Comparison of ENCODE assay signal across 16 cellular contexts in genomic region chr17:65235284-65235683, GRCh38.
DNase-seq lines count a peak whose midpoint lies in the region; ATAC-seq lines count a peak whose summit lies in the region.
"Had no signal": no experiment of that assay in that cellular context is flagged by ENCODE, and none has a peak within 500 bp of the region (broad histone marks: within the 10 kb centered on the region; RNA-seq: fewer than 3 reads in every experiment).

No MANE protein-coding gene starts in this region.

- H3K4me1 Mint-ChIP-seq in activated T-cell treated with anti-CD3 and anti-CD28 coated beads, Interleukin-2, amount 50 U/mL, for 4 hours (ENCODE audit: low read depth): peaks cover 3% of the 10 kb centered on the region
- H3K4me1 Mint-ChIP-seq in activated T-helper 17 cell treated with anti-CD3 and anti-CD28 coated beads, Interleukin-2, amount 50 U/mL, for 72 hours: peaks cover 1% of the 10 kb centered on the region

- H3K27ac Mint-ChIP-seq in activated T-helper 17 cell treated with anti-CD3 and anti-CD28 coated beads, Interleukin-2, amount 50 U/mL, for 72 hours: no peak overlapping the region
- H3K27ac Mint-ChIP-seq: CD8-positive, alpha-beta T cell had no signal

- H3K36me3 Mint-ChIP-seq in activated T-cell treated with anti-CD3 and anti-CD28 coated beads, Interleukin-2, amount 50 U/mL, for 4 hours (ENCODE audit: insufficient read depth): no peaks in the 10 kb centered on the region
- H3K36me3 Mint-ChIP-seq in activated T-helper 17 cell treated with anti-CD3 and anti-CD28 coated beads, Interleukin-2, amount 50 U/mL, for 72 hours (ENCODE audit: low read depth): no peaks in the 10 kb centered on the region
- H3K36me3 Mint-ChIP-seq: CD8-positive, alpha-beta T cell had no signal

- no peak for DNase-seq in activated T-cell treated with anti-CD3 and anti-CD28 coated beads, Interleukin-2, amount 50 U/mL, for 4 hours
- DNase-seq in activated T-cell treated with anti-CD3 and anti-CD28 coated beads, Interleukin-2, amount 50 U/mL, for 1 hour: no peak
- peak; percentile 25 for DNase-seq in LoVo (ENCODE audit: low spot score)
- DNase-seq in iris pigment epithelial cell (ENCODE audit: low read depth): peak; percentile 11
- no peak for DNase-seq in medulla oblongata (ENCODE audit: extremely low spot score)
- DNase-seq in DMS153 (lab: John Stamatoyannopoulos, UW): no peak
- DNase-seq: Calu3; CD8-positive, alpha-beta T cell; NCI-H1105 treated with DMSO at 0.1 percent for 48 hours; NCI-H1694 treated with DMSO at 0.1 percent for 48 hours; NCI-H510A; NCI-H748 treated with DMSO at 0.1 percent for 48 hours; NK-92 treated with Interleukin-12 subunit alpha and Interleukin-12 subunit beta, amount 100 ng/mL, for 24 hours; SHP77 treated with DMSO at 0.1 percent for 48 hours had no signal

- peak; percentile 66 to 82 for ATAC-seq in activated T-cell treated with anti-CD3 and anti-CD28 coated beads, Interleukin-2, amount 50 U/mL, for 4 hours
- ATAC-seq in activated T-helper 17 cell treated with anti-CD3 and anti-CD28 coated beads, Interleukin-2, amount 50 U/mL, for 72 hours (replicated peaks): peak; percentile 70
- no peak for ATAC-seq in GM21381 (IDR thresholded peaks at IDR 0.05; ENCODE audit: unreplicated experiment)
- ATAC-seq: CD8-positive, alpha-beta T cell had no signal

- peaks cover 2% of the 10 kb centered on the region for H3K27me3 Mint-ChIP-seq in activated T-cell treated with anti-CD3 and anti-CD28 coated beads, Interleukin-2, amount 50 U/mL, for 4 hours (ENCODE audit: low read depth)
- H3K27me3 Mint-ChIP-seq in activated T-helper 17 cell treated with anti-CD3 and anti-CD28 coated beads, Interleukin-2, amount 50 U/mL, for 72 hours: peaks cover 3% of the 10 kb centered on the region

- H3K4me3 Mint-ChIP-seq in activated T-cell treated with anti-CD3 and anti-CD28 coated beads, Interleukin-2, amount 50 U/mL, for 4 hours: no peak overlapping the region
- no peak overlapping the region for H3K4me3 Mint-ChIP-seq in activated T-helper 17 cell treated with anti-CD3 and anti-CD28 coated beads, Interleukin-2, amount 50 U/mL, for 72 hours
- H3K4me3 Mint-ChIP-seq: CD8-positive, alpha-beta T cell had no signal

- H3K9me3 Mint-ChIP-seq in activated T-cell treated with anti-CD3 and anti-CD28 coated beads, Interleukin-2, amount 50 U/mL, for 4 hours: peaks cover 3% of the 10 kb centered on the region
- H3K9me3 Mint-ChIP-seq in activated T-helper 17 cell treated with anti-CD3 and anti-CD28 coated beads, Interleukin-2, amount 50 U/mL, for 72 hours: no peaks in the 10 kb centered on the region
- H3K9me3 Mint-ChIP-seq: CD8-positive, alpha-beta T cell had no signal

Comparison
In these comparisons a context has a peak if more than half of its experiments do, and no peak if none do; other contexts are left out.
1. DNase-seq: peak in LoVo (single experiment) and iris pigment epithelial cell (single experiment); none in activated T-cell treated with anti-CD3 and anti-CD28 coated beads, Interleukin-2, amount 50 U/mL, for 4 hours (single experiment), activated T-cell treated with anti-CD3 and anti-CD28 coated beads, Interleukin-2, amount 50 U/mL, for 1 hour (single experiment), medulla oblongata (single experiment) and DMS153 (single experiment).